ENCODE assay signal across 8 cellular contexts in genomic region chr14:73633517-73634332, GRCh38. TPM values are rescaled to one million over a fixed set of nuclear protein-coding genes. Genes with fewer than 3 reads are reported as not detected.
DNase-seq lines count a peak whose midpoint lies in the region; ATAC-seq and TF ChIP-seq lines count a peak whose summit lies in the region.

No MANE protein-coding gene starts in this region.

- H3K9me3 Mint-ChIP-seq in CD4-positive, alpha-beta memory T cell: peaks cover 0 to 3% (median 0%) of the 10 kb centered on the region in 8 donors
- H3K9me3 Mint-ChIP-seq in activated CD4-positive, alpha-beta T cell treated with anti-CD3 and anti-CD28 coated beads, Interleukin-2, amount 10 ng/mL, durations not matched to agents 7 days and 5 days: no peaks in the 10 kb centered on the region

- CTCF ChIA-PET in CD4-positive, alpha-beta memory T cell (lab: Charles Lee; ENCODE audit: partially characterized antibody): interaction anchor here (0.6 to 6.3 kb wide), 19 partner anchors 9 to 644 kb away, joined by 3 to 106 read pairs (median 4); partner anchors contain the start of genes ACOT2, ACOT4, ACOT6 and DNAL1
- CTCF ChIA-PET in HEK293T (lab: Yijun Ruan, JAX): interaction anchor here (0.6 to 2.1 kb wide), 14 partner anchors 10 to 841 kb away, joined by 3 to 9 read pairs (median 4); partner anchors contain the start of genes ACOT2 and ACOT6
- CTCF ChIA-PET in activated CD4-positive, alpha-beta T cell treated with anti-CD3 and anti-CD28 coated beads, Interleukin-2, amount 10 ng/mL, durations not matched to agents 7 days and 5 days (lab: Charles Lee): interaction anchor here (0.9 to 2.4 kb wide), 5 partner anchors 9 to 128 kb away, joined by 3 to 12 read pairs (median 5); no protein-coding TSS in a partner anchor

- peaks cover 5 to 18% of the 10 kb centered on the region in 2 donors for H3K27me3 Mint-ChIP-seq in CD4-positive, alpha-beta memory T cell
- peaks cover 27% of the 10 kb centered on the region for H3K27me3 Mint-ChIP-seq in activated CD4-positive, alpha-beta T cell treated with anti-CD3 and anti-CD28 coated beads, Interleukin-2, amount 10 ng/mL, durations not matched to agents 7 days and 5 days

- H3K4me3 Mint-ChIP-seq in CD4-positive, alpha-beta memory T cell: peak overlapping the region; percentile 71 to 84 (median 80)
- H3K4me3 Mint-ChIP-seq in activated CD4-positive, alpha-beta T cell treated with anti-CD3 and anti-CD28 coated beads, Interleukin-2, amount 10 ng/mL, durations not matched to agents 7 days and 5 days: peak overlapping the region; percentile 59

- POLR2A ChIA-PET in CD4-positive, alpha-beta memory T cell (lab: Charles Lee; ENCODE audit: partially characterized antibody): interaction anchor here (0.9 to 1.4 kb wide), 8 partner anchors 11 to 195 kb away, joined by 3 to 4 read pairs (median 4); partner anchors contain the start of genes ACOT2, ACOT4, DNAL1 and RIOX1
- POLR2A ChIA-PET in HEK293T (lab: Yijun Ruan, JAX): interaction anchor here (1.0 to 1.5 kb wide), 4 partner anchors 10 to 143 kb away, joined by 3 to 9 read pairs (median 4); partner anchors contain the start of genes ACOT2 and RIOX1
- POLR2A ChIA-PET in activated CD4-positive, alpha-beta T cell treated with anti-CD3 and anti-CD28 coated beads, Interleukin-2, amount 10 ng/mL, durations not matched to agents 7 days and 5 days (lab: Charles Lee): no interaction called here

- no peak overlapping the region for H3K27ac ChIP-seq in CD4-positive, alpha-beta memory T cell (ENCODE audit: low read depth, low read length)
- peak overlapping the region; percentile 61 to 77 for H3K27ac ChIP-seq in coronary artery
- peak overlapping the region; percentile 81 for H3K27ac ChIP-seq in layer of hippocampus (ENCODE audit: low read depth, low read length)

- DNase-seq in CD4-positive, alpha-beta memory T cell: peak; percentile 52 to 67 (median 57)
- peak; percentile 71 for DNase-seq in HEK293T (ENCODE audit: extremely low spot score)
- DNase-seq in NCI-H2227 treated with DMSO at 0.1 percent for 48 hours (lab: John Stamatoyannopoulos, UW): peak; percentile 37
- peak; percentile 63 for DNase-seq in activated CD4-positive, alpha-beta T cell treated with anti-CD3 and anti-CD28 coated beads, Interleukin-2, amount 10 ng/mL, durations not matched to agents 7 days and 5 days
- DNase-seq in coronary artery (ENCODE audit: low spot score): peak; percentile 76
- DNase-seq in stimulated activated CD4-positive, alpha-beta T cell treated with anti-CD3 and anti-CD28 coated beads, Interleukin-15, amount 100 ng/mL, for 24 hours: peak; percentile 70

- H3K36me3 Mint-ChIP-seq in CD4-positive, alpha-beta memory T cell: no peaks in the 10 kb centered on the region
- H3K36me3 Mint-ChIP-seq in activated CD4-positive, alpha-beta T cell treated with anti-CD3 and anti-CD28 coated beads, Interleukin-2, amount 10 ng/mL, durations not matched to agents 7 days and 5 days (ENCODE audit: low read depth): no peaks in the 10 kb centered on the region

- ATAC-seq in GM18520 (IDR thresholded peaks at IDR 0.05; ENCODE audit: unreplicated experiment): no peak

- H3K4me3 ChIP-seq in CD4-positive, alpha-beta memory T cell (ENCODE audit: low read length in 2 of 2): peak overlapping the region; percentile 11 to 57
- peak overlapping the region; percentile 72 for H3K4me3 ChIP-seq in coronary artery

- H3K4me1 Mint-ChIP-seq in CD4-positive, alpha-beta memory T cell: peaks cover 3 to 7% (median 4%) of the 10 kb centered on the region in 4 donors
- H3K4me1 Mint-ChIP-seq in activated CD4-positive, alpha-beta T cell treated with anti-CD3 and anti-CD28 coated beads, Interleukin-2, amount 10 ng/mL, durations not matched to agents 7 days and 5 days: peaks cover 5% of the 10 kb centered on the region

- TF ChIP-seq CTCF in coronary artery (IDR thresholded peaks at IDR 0.05): peak; percentile 70

- H3K36me3 ChIP-seq in CD4-positive, alpha-beta memory T cell (ENCODE audit: insufficient read depth, low read length): no peaks in the 10 kb centered on the region

- H3K27ac Mint-ChIP-seq in CD4-positive, alpha-beta memory T cell: peak overlapping the region in 3 of 7 donors; percentile 6 to 59 (median 49)
- H3K27ac Mint-ChIP-seq in activated CD4-positive, alpha-beta T cell treated with anti-CD3 and anti-CD28 coated beads, Interleukin-2, amount 10 ng/mL, durations not matched to agents 7 days and 5 days: no peak overlapping the region

- H3K9me3 ChIP-seq in CD4-positive, alpha-beta memory T cell (ENCODE audit: control insufficient read depth in 1 of 2, low read length in 2 of 2): no peaks in the 10 kb centered on the region

- peaks cover 8% of the 10 kb centered on the region for H3K4me1 ChIP-seq in CD4-positive, alpha-beta memory T cell (ENCODE audit: insufficient read depth, low read length)

- H3K27me3 ChIP-seq in CD4-positive, alpha-beta memory T cell (ENCODE audit: insufficient read depth, low read length): no peaks in the 10 kb centered on the region
- H3K27me3 ChIP-seq in layer of hippocampus (ENCODE audit: control insufficient read depth, insufficient read depth, low read length): no peaks in the 10 kb centered on the region

- intact Hi-C loops in CD4-positive, alpha-beta memory T cell (cut with micrococcal nuclease): loop anchor here (1.0 to 5.0 kb wide), 2 partner anchors 41 to 125 kb away; partner anchors contain the start of gene ACOT4

TF ChIP-seq in HEK293T, 16 proteins besides CTCF, POLR2A, EP300 and RAD21:
- TF ChIP-seq L3MBTL2 (conservative IDR thresholded peaks at IDR 0.05) (peak; percentile 52), SP1 (IDR thresholded peaks at IDR 0.05) (no peak)

RNA-seq across cellular contexts. Expression of gene DNAL1, which starts 11.1 kb away (rescaled TPM):
- total RNA-seq in CD4-positive, alpha-beta memory T cell: 1 to 10 TPM; 5.4 to 7.8 TPM
- 1 to 10 TPM; 8.4 to 8.6 TPM for polyA plus RNA-seq in CD4-positive, alpha-beta memory T cell
- total RNA-seq in activated CD4-positive, alpha-beta T cell treated with anti-CD3 and anti-CD28 coated beads, Interleukin-2, amount 10 ng/mL, durations not matched to agents 7 days and 5 days: 1 to 10 TPM; 5.0 to 7.7 TPM

RNA-seq across cellular contexts. Expression of gene ACOT6, which starts 21.4 kb away (rescaled TPM):
- total RNA-seq in CD4-positive, alpha-beta memory T cell: not detected
- polyA plus RNA-seq in CD4-positive, alpha-beta memory T cell: not detected
- total RNA-seq in activated CD4-positive, alpha-beta T cell treated with anti-CD3 and anti-CD28 coated beads, Interleukin-2, amount 10 ng/mL, durations not matched to agents 7 days and 5 days: not detected

RNA-seq across cellular contexts. Expression of gene ACOT4, which starts 42.1 kb away (rescaled TPM):
- total RNA-seq in CD4-positive, alpha-beta memory T cell: 1 to 10 TPM; 1.2 to 1.5 TPM
- 1 to 10 TPM; 5.1 to 8.1 TPM for polyA plus RNA-seq in CD4-positive, alpha-beta memory T cell
- 1 to 10 TPM; 1.4 to 1.6 TPM for total RNA-seq in activated CD4-positive, alpha-beta T cell treated with anti-CD3 and anti-CD28 coated beads, Interleukin-2, amount 10 ng/mL, durations not matched to agents 7 days and 5 days
